ENCODE assay signal across 8 cellular contexts in the genomic region with DNA sequence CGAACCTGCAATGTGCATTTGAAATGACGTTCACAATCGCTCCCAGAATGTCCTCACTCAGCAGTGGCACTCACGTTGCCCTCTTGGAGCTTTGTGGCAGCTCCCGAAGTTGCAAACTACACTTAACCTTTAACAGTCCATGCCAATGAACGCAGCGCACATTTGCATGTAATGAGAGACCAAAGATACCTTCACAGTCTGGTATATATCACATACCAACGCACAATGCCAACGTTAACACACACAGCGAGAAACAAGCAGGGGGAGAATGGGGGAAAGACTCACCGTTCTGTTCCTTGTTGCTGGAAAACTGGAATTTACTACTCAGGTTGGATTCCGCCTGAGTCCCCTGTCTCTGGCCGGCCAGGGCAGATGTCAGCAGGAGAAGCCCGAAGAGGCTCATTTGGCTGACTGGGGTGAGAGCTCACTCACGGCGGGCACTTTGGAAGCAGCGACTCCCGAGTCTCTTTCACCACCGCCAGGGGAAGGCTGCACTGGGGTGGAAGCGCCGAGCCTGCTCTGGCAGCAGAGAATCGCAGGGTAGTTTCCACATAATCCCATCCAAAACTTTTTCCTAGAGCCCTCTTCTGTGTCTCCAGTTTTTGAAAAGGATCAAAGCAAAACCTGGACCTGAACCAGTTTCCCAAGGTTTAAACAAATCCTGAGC. TPM values are rescaled to one million over a fixed set of nuclear protein-coding genes. Genes with fewer than 3 reads are reported as not detected.
DNase-seq lines count a peak whose midpoint lies in the region; ATAC-seq and TF ChIP-seq lines count a peak whose summit lies in the region.

No MANE protein-coding gene starts in this region.

- H3K9me3 ChIP-seq in mammary epithelial cell (replicated peaks; ENCODE audit: insufficient read depth, low read length): no peaks in the 10 kb centered on the region
- no peaks in the 10 kb centered on the region for H3K9me3 ChIP-seq in iPS-18a (ENCODE audit: control insufficient read depth, low read depth, low read length)

- no peaks in the 10 kb centered on the region for H3K36me3 ChIP-seq in mammary epithelial cell (ENCODE audit: insufficient read depth, low read length)
- H3K36me3 ChIP-seq in iPS-18a (ENCODE audit: control insufficient read depth, low read depth, low read length): no peaks in the 10 kb centered on the region

- H3K27ac ChIP-seq in mammary epithelial cell (ENCODE audit: insufficient read depth, low read depth, low read length): peak overlapping the region; percentile 68
- no peak overlapping the region for H3K27ac ChIP-seq in iPS-18a (ENCODE audit: low read length)

- H3K9ac ChIP-seq in mammary epithelial cell (ENCODE audit: insufficient read depth, low read length) (peak overlapping the region; percentile 84), iPS-18a (ENCODE audit: low read length) (peak overlapping the region; percentile 10)

- no peaks in the 10 kb centered on the region for H3K9me3 Mint-ChIP-seq in activated CD4-positive, alpha-beta T cell treated with anti-CD3 and anti-CD28 coated beads, Interleukin-2, amount 10 ng/mL, durations not matched to agents 7 days and 5 days

- peaks cover 56% of the 10 kb centered on the region for H3K27me3 Mint-ChIP-seq in activated CD4-positive, alpha-beta T cell treated with anti-CD3 and anti-CD28 coated beads, Interleukin-2, amount 10 ng/mL, durations not matched to agents 7 days and 5 days

- WGBS in mammary epithelial cell (ENCODE audit: low coverage, missing lambda C conversion rate): under 1% methylated on average over 18 of the region's 22 CpGs

- H3K4me3 Mint-ChIP-seq in activated CD4-positive, alpha-beta T cell treated with anti-CD3 and anti-CD28 coated beads, Interleukin-2, amount 10 ng/mL, durations not matched to agents 7 days and 5 days: peak overlapping the region; percentile 33

- ATAC-seq in HG02759 (IDR thresholded peaks at IDR 0.05; ENCODE audit: unreplicated experiment): no peak

- H3K36me3 Mint-ChIP-seq in activated CD4-positive, alpha-beta T cell treated with anti-CD3 and anti-CD28 coated beads, Interleukin-2, amount 10 ng/mL, durations not matched to agents 7 days and 5 days (ENCODE audit: low read depth): no peaks in the 10 kb centered on the region

- intact Hi-C loops in mammary epithelial cell (cut with micrococcal nuclease): loop anchor here (1.0 to 5.0 kb wide), 7 partner anchors 75 to 1007 kb away; no protein-coding TSS in a partner anchor

- H3K4me1 ChIP-seq in mammary epithelial cell (ENCODE audit: insufficient read depth, low read length): peaks cover 46% of the 10 kb centered on the region
- H3K4me1 ChIP-seq in iPS-18a (ENCODE audit: control insufficient read depth, low read depth, low read length): peaks cover 16% of the 10 kb centered on the region

- DNase-seq in activated CD4-positive, alpha-beta T cell treated with anti-CD3 and anti-CD28 coated beads, Interleukin-2, amount 10 ng/mL, durations not matched to agents 7 days and 5 days: no peak
- no peak for DNase-seq in activated CD4-positive, alpha-beta T cell treated with anti-CD3 and anti-CD28 coated beads, Interleukin-2, amount 50 U/mL, for 4 hours
- peak; percentile 46 for DNase-seq in NCI-H446 treated with DMSO at 0.1 percent for 48 hours (lab: John Stamatoyannopoulos, UW)
- DNase-seq in mammary epithelial cell: peak; percentile 70
- peak; percentile 64 for DNase-seq in putamen (ENCODE audit: low spot score)
- no peak for DNase-seq in NCI-H187 treated with DMSO at 0.1 percent for 48 hours (lab: John Stamatoyannopoulos, UW)

- peak overlapping the region; percentile 92 for H3K4me2 ChIP-seq in mammary epithelial cell (ENCODE audit: insufficient read depth, low read depth, low read length)

- CTCF ChIA-PET in activated CD4-positive, alpha-beta T cell treated with anti-CD3 and anti-CD28 coated beads, Interleukin-2, amount 10 ng/mL, durations not matched to agents 7 days and 5 days (lab: Charles Lee): no interaction called here
- CTCF ChIA-PET in mammary epithelial cell (lab: Charles Lee; ENCODE audit: low non-redundant PET): interaction anchor here (0.5 to 0.7 kb wide), 6 partner anchors 38 to 801 kb away, joined by 3 to 17 read pairs (median 3); no protein-coding TSS in a partner anchor

- H3K4me3 ChIP-seq in mammary epithelial cell (replicated peaks in 1 of 3; ENCODE audit: insufficient read depth in 1 of 3, low read depth in 2 of 3, low read length in 3 of 3) (peak overlapping the region; percentile 60 to 90 (median 77)), iPS-18a (ENCODE audit: low read length) (peak overlapping the region; percentile 82)

- H3K79me2 ChIP-seq in mammary epithelial cell (ENCODE audit: insufficient read depth, low read length): peaks cover 55% of the 10 kb centered on the region

- BruUV-seq in mammary epithelial cell (replicated peaks; lab: Mats Ljungman, UMichigan): TSS peak; percentile 82

- POLR2A ChIA-PET in activated CD4-positive, alpha-beta T cell treated with anti-CD3 and anti-CD28 coated beads, Interleukin-2, amount 10 ng/mL, durations not matched to agents 7 days and 5 days (lab: Charles Lee): no interaction called here

- H3K27me3 ChIP-seq in mammary epithelial cell (ENCODE audit: insufficient read depth, low read length) (no peaks in the 10 kb centered on the region), iPS-18a (ENCODE audit: control insufficient read depth, insufficient read depth, low read length) (peaks cover 33% of the 10 kb centered on the region)

- no peaks in the 10 kb centered on the region for H4K20me1 ChIP-seq in mammary epithelial cell (ENCODE audit: insufficient read depth, low read length)

- in situ Hi-C loops in mammary epithelial cell (cut with MboI; ENCODE audit: low sequenced_read_pairs in 2 of 2): loop anchor here in 1 of 2 donors (25.0 kb wide), 1 partner anchor 1008 kb away; the partner anchor contains the start of gene CTSO

- H3K27ac Mint-ChIP-seq in activated CD4-positive, alpha-beta T cell treated with anti-CD3 and anti-CD28 coated beads, Interleukin-2, amount 10 ng/mL, durations not matched to agents 7 days and 5 days: no peak overlapping the region

- peak; percentile 30 to 64 for TF ChIP-seq CTCF in mammary epithelial cell (conservative IDR thresholded peaks at IDR 0.05 in 1 of 2, IDR thresholded peaks at IDR 0.05 in 1 of 2; ENCODE audit: extremely low read depth in 1 of 2, insufficient read depth in 1 of 2, low read depth in 1 of 2, low read length in 2 of 2)

- peak overlapping the region; percentile 74 for H2AFZ ChIP-seq in mammary epithelial cell (ENCODE audit: low read depth, low read length)

- peaks cover 4% of the 10 kb centered on the region for H3K4me1 Mint-ChIP-seq in activated CD4-positive, alpha-beta T cell treated with anti-CD3 and anti-CD28 coated beads, Interleukin-2, amount 10 ng/mL, durations not matched to agents 7 days and 5 days

- dilution Hi-C loops in mammary epithelial cell (cut with HindIII; ENCODE audit: low sequenced_read_pairs): loop anchor here (25.0 kb wide), 1 partner anchor 208 kb away; no protein-coding TSS in a partner anchor

RNA-seq across cellular contexts. Expression of gene PDGFC, which starts 1.0 kb away (rescaled TPM):
- not detected for total RNA-seq in activated CD4-positive, alpha-beta T cell treated with anti-CD3 and anti-CD28 coated beads, Interleukin-2, amount 10 ng/mL, durations not matched to agents 7 days and 5 days
- total RNA-seq in mammary epithelial cell: 10 to 100 TPM; 32.2 to 69.3 TPM
- 17.6 TPM for polyA plus RNA-seq in mammary epithelial cell
- 78.9 TPM for polyA minus RNA-seq in mammary epithelial cell

Comparison
In these comparisons a context has a peak if more than half of its experiments do, and no peak if none do; other contexts are left out.
1. DNase-seq: peak in NCI-H446 treated with DMSO at 0.1 percent for 48 hours (single experiment), mammary epithelial cell (single experiment) and putamen (single experiment); none in activated CD4-positive, alpha-beta T cell treated with anti-CD3 and anti-CD28 coated beads, Interleukin-2, amount 10 ng/mL, durations not matched to agents 7 days and 5 days (single experiment), activated CD4-positive, alpha-beta T cell treated with anti-CD3 and anti-CD28 coated beads, Interleukin-2, amount 50 U/mL, for 4 hours (0 of 2) and NCI-H187 treated with DMSO at 0.1 percent for 48 hours (single experiment).
2. RNA of gene PDGFC, which starts 1.0 kb away (total RNA-seq): 32.2 to 69.3 TPM in mammary epithelial cell; not detected in activated CD4-positive, alpha-beta T cell treated with anti-CD3 and anti-CD28 coated beads, Interleukin-2, amount 10 ng/mL, durations not matched to agents 7 days and 5 days; every median in the first group is over 10 times any median in the second.